Comparison of ENCODE assay signal across 2 cellular contexts in genomic region chr18:75230210-75231052, GRCh38.
TF ChIP-seq lines count a peak whose summit lies in the region.

No MANE protein-coding gene starts in this region.

TF ChIP-seq in SK-N-SH treated with all-trans-retinoic acid at 6 μM for 48 hours, 23 proteins besides CTCF, POLR2A, EP300 and RAD21:
- TF ChIP-seq ZNF8 (CRISPR knock-in tag; IDR thresholded peaks at IDR 0.05) (no peak), GLIS3 (CRISPR knock-in tag; IDR thresholded peaks at IDR 0.05) (no peak), ZNF70 (CRISPR knock-in tag; IDR thresholded peaks at IDR 0.05) (peak; percentile 94), ARNTL (CRISPR knock-in tag; IDR thresholded peaks at IDR 0.05; ENCODE audit: borderline replicate concordance, low read depth) (no peak)

TF ChIP-seq in SK-N-SH, 30 proteins besides CTCF, POLR2A, EP300 and RAD21:
- TF ChIP-seq SIN3A (IDR thresholded peaks at IDR 0.05; ENCODE audit: borderline replicate concordance, low read depth, low read length) = no peak
- TF ChIP-seq USF1 (IDR thresholded peaks at IDR 0.05; ENCODE audit: borderline replicate concordance, low read depth) = no peak
- TF ChIP-seq MAX (IDR thresholded peaks at IDR 0.05; ENCODE audit: low read depth) = no peak
